ENCODE assay signal across 19 cellular contexts in genomic region chr6:3218266-3218665, GRCh38. TPM values are rescaled to one million over a fixed set of nuclear protein-coding genes. Genes with fewer than 3 reads are reported as not detected.
DNase-seq lines count a peak whose midpoint lies in the region; ATAC-seq and TF ChIP-seq lines count a peak whose summit lies in the region.
"Had no signal": no experiment of that assay in that cellular context is flagged by ENCODE, and none has a peak within 500 bp of the region (broad histone marks: within the 10 kb centered on the region; RNA-seq: fewer than 3 reads in every experiment).

No MANE protein-coding gene starts in this region.

- H3K9me3 ChIP-seq in right atrium auricular region, result no peaks in the 10 kb centered on the region
- H3K9me3 ChIP-seq in endodermal cell (ENCODE audit: control insufficient read depth, low read length), result no peaks in the 10 kb centered on the region
- H3K9me3 ChIP-seq in neural progenitor cell (ENCODE audit: low read depth), result no peaks in the 10 kb centered on the region
- H3K9me3 ChIP-seq: A549; BLaER1 treated with 17β-estradiol and CSF1 and Interleukin-3, amounts not matched to agents 10 nM and 100 nM; Caco-2 had no signal

- peaks cover 9% of the 10 kb centered on the region for H3K4me1 Mint-ChIP-seq in endodermal cell
- peaks cover 17% of the 10 kb centered on the region for H3K4me1 Mint-ChIP-seq in neural progenitor cell
- H3K4me1 Mint-ChIP-seq: B cell had no signal

- H3K9me3 Mint-ChIP-seq in endodermal cell (no peaks in the 10 kb centered on the region), neural progenitor cell (peaks cover 8% of the 10 kb centered on the region)
- H3K9me3 Mint-ChIP-seq: CD4-positive, alpha-beta T cell; CD8-positive, alpha-beta T cell had no signal

- H3K27ac Mint-ChIP-seq in endodermal cell, result no peak overlapping the region
- H3K27ac Mint-ChIP-seq in neural progenitor cell, result peak overlapping the region; percentile 4
- H3K27ac Mint-ChIP-seq: B cell; CD4-positive, alpha-beta T cell; CD8-positive, alpha-beta T cell had no signal

- H3K4me1 ChIP-seq in right atrium auricular region (no peaks in the 10 kb centered on the region), endodermal cell (ENCODE audit: control insufficient read depth, insufficient read depth, low read length) (no peaks in the 10 kb centered on the region), neural progenitor cell (peaks cover 6% of the 10 kb centered on the region)
- H3K4me1 ChIP-seq: A549; BLaER1 treated with 17β-estradiol and CSF1 and Interleukin-3, amounts not matched to agents 10 nM and 100 nM; Caco-2 had no signal

- no peaks in the 10 kb centered on the region for H3K79me2 ChIP-seq in neural progenitor cell (ENCODE audit: low read depth)

- H3K9ac ChIP-seq in endodermal cell (ENCODE audit: extremely low read depth, low read length, poor library complexity, severe bottlenecking), result no peak overlapping the region
- no peak overlapping the region for H3K9ac ChIP-seq in neural progenitor cell
- H3K9ac ChIP-seq: BLaER1 treated with 17β-estradiol and CSF1 and Interleukin-3, amounts not matched to agents 10 nM and 100 nM had no signal

- H3K36me3 Mint-ChIP-seq in endodermal cell (ENCODE audit: low read depth), result no peaks in the 10 kb centered on the region
- peaks cover 6% of the 10 kb centered on the region for H3K36me3 Mint-ChIP-seq in neural progenitor cell
- H3K36me3 Mint-ChIP-seq: CD8-positive, alpha-beta T cell had no signal

- H3F3A ChIP-seq in neural progenitor cell (ENCODE audit: low read depth), result peaks cover 1% of the 10 kb centered on the region

- H3K27me3 Mint-ChIP-seq in endodermal cell (ENCODE audit: insufficient read depth) (no peaks in the 10 kb centered on the region), neural progenitor cell (ENCODE audit: insufficient read depth, low read depth) (peaks cover 10% of the 10 kb centered on the region)

- H3K4me3 Mint-ChIP-seq in endodermal cell (no peak overlapping the region), neural progenitor cell (no peak overlapping the region)
- H3K4me3 Mint-ChIP-seq: B cell; CD4-positive, alpha-beta T cell; CD8-positive, alpha-beta T cell had no signal

- DNase-seq in right atrium auricular region (ENCODE audit: low spot score) (peak; percentile 1), Right ventricle myocardium inferior (ENCODE audit: missing footprints) (no peak), endodermal cell (peak; percentile 32), neural progenitor cell (ENCODE audit: low spot score) (no peak), cortex of kidney (lab: John Stamatoyannopoulos, UW) (no peak)
- DNase-seq: AML-193; Caco-2; Calu3; CD4-positive, alpha-beta T cell; CD8-positive, alpha-beta T cell; DMS79 treated with DMSO at 0.1 percent for 48 hours; GF-D8 had no signal

- H3K27me3 ChIP-seq in right atrium auricular region (no peaks in the 10 kb centered on the region), endodermal cell (ENCODE audit: control insufficient read depth, insufficient read depth, low read length, poor library complexity, severe bottlenecking) (no peaks in the 10 kb centered on the region), neural progenitor cell (no peaks in the 10 kb centered on the region)

- WGBS in endodermal cell (ENCODE audit: insufficient coverage in 1 of 2, insufficient read length in 1 of 2), 2 experiments, result 92 to 95% methylated on average over 9 to 10 of the region's 10 CpGs

- H3K4me3 ChIP-seq in right atrium auricular region (no peak overlapping the region), endodermal cell (ENCODE audit: low read length) (no peak overlapping the region), neural progenitor cell (no peak overlapping the region)
- H3K4me3 ChIP-seq: A549; BLaER1 treated with 17β-estradiol and CSF1 and Interleukin-3, amounts not matched to agents 10 nM and 100 nM had no signal

- H4K20me1 ChIP-seq in neural progenitor cell (ENCODE audit: low read depth), result peaks cover 5% of the 10 kb centered on the region
- H4K20me1 ChIP-seq: BLaER1 treated with 17β-estradiol and CSF1 and Interleukin-3, amounts not matched to agents 10 nM and 100 nM had no signal

- H3K4me2 ChIP-seq in neural progenitor cell, result no peak overlapping the region
- H3K4me2 ChIP-seq: A549; BLaER1 treated with 17β-estradiol and CSF1 and Interleukin-3, amounts not matched to agents 10 nM and 100 nM had no signal

- intact Hi-C loops in Right ventricle myocardium inferior (cut with DNase I), result no loop called here

- no peak overlapping the region for H3K27ac ChIP-seq in right atrium auricular region
- no peak overlapping the region for H3K27ac ChIP-seq in endodermal cell (ENCODE audit: low read depth, low read length)
- no peak overlapping the region for H3K27ac ChIP-seq in neural progenitor cell
- H3K27ac ChIP-seq: 22Rv1; A549; BLaER1 treated with 17β-estradiol and CSF1 and Interleukin-3, amounts not matched to agents 10 nM and 100 nM; C4-2B had no signal

- no peak overlapping the region for H2AFZ ChIP-seq in neural progenitor cell (replicated peaks)

- TF ChIP-seq CTCF in right atrium auricular region (IDR thresholded peaks at IDR 0.05), result no peak
- no peak for TF ChIP-seq CTCF in endodermal cell (conservative IDR thresholded peaks at IDR 0.05)
- no peak for TF ChIP-seq CTCF in neural progenitor cell (IDR thresholded peaks at IDR 0.05)

- H3K36me3 ChIP-seq in right atrium auricular region (no peaks in the 10 kb centered on the region), endodermal cell (ENCODE audit: control insufficient read depth, insufficient read depth, low read length) (peaks cover 2% of the 10 kb centered on the region), neural progenitor cell (no peaks in the 10 kb centered on the region)
- H3K36me3 ChIP-seq: BLaER1 treated with 17β-estradiol and CSF1 and Interleukin-3, amounts not matched to agents 10 nM and 100 nM had no signal

- no peak for ATAC-seq in Right ventricle myocardium inferior
- ATAC-seq in HG03108 (IDR thresholded peaks at IDR 0.05; ENCODE audit: unreplicated experiment), result no peak
- ATAC-seq in GM19023 (IDR thresholded peaks at IDR 0.05; ENCODE audit: unreplicated experiment), result no peak
- ATAC-seq: A549; CD8-positive, alpha-beta T cell had no signal

RNA-seq across cellular contexts. Expression of gene TUBB2B, which starts 9.2 kb away (rescaled TPM):
- total RNA-seq in right atrium auricular region, result 1 to 10 TPM; 2.2 to 2.4 TPM
- total RNA-seq in Right ventricle myocardium inferior, result 0.97 TPM
- total RNA-seq in endodermal cell, result 100 to 1,000 TPM; 253 to 304 TPM
- polyA plus RNA-seq in endodermal cell (2013, experiment 1 of 2), result 836 TPM
- polyA plus RNA-seq in endodermal cell (2013, experiment 2 of 2), result 726 TPM
- 362 and 762 TPM in 2 replicates for total RNA-seq in neural progenitor cell (ENCODE audit: low replicate concordance)
- total RNA-seq: B cell; CD4-positive, alpha-beta T cell had no signal

RNA-seq across cellular contexts. Expression of gene PSMG4, which starts 40.5 kb away (rescaled TPM):
- 10 to 100 TPM in 1 of 2 donors, 1 to 10 TPM in 1; 4.4 to 10.4 TPM for total RNA-seq in right atrium auricular region
- 9.1 TPM for total RNA-seq in Right ventricle myocardium inferior
- 10 to 100 TPM; 16.0 to 21.5 TPM for total RNA-seq in endodermal cell
- polyA plus RNA-seq in endodermal cell (2013, experiment 1 of 2), result 18.5 TPM
- 18.2 TPM for polyA plus RNA-seq in endodermal cell (2013, experiment 2 of 2)
- total RNA-seq in neural progenitor cell (ENCODE audit: low replicate concordance), result 15.2 and 25.3 TPM in 2 replicates

Comparison
In these comparisons a context has a peak if more than half of its experiments do, and no peak if none do; other contexts are left out.
1. DNase-seq: peak in right atrium auricular region (single experiment) and endodermal cell (single experiment); none in Right ventricle myocardium inferior (single experiment), neural progenitor cell (single experiment) and cortex of kidney (single experiment).
2. RNA of gene TUBB2B, which starts 9.2 kb away (total RNA-seq): 362 to 762 TPM in neural progenitor cell and 253 to 304 TPM in endodermal cell; 2.2 to 2.4 TPM in right atrium auricular region and 0.97 TPM in Right ventricle myocardium inferior (single experiment); every median in the first group is over 10 times any median in the second.